Comparison of ENCODE assay signal across 22 cellular contexts in the genomic region with DNA sequence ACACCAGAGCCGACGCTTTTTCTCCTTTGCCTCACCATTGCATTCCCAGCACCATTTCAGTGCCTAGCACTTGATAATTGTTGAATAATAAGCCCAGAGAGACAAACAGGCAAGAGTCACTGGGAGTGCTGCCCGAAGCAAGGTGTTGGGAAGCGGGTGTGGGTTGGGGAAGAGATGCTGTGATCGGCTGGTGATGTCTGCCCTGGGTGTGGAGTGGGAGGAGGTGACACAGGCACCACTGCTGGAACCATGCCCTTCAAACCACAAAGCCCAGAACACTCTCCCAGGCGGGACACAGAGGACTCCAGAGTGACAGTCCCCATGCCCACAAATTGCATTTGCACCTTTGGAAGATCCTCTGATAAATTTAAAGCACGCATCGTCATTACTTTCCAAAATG.
"Had no signal": no experiment of that assay in that cellular context is flagged by ENCODE, and none has a peak within 500 bp of the region (broad histone marks: within the 10 kb centered on the region; RNA-seq: fewer than 3 reads in every experiment).

No MANE protein-coding gene starts in this region.

- DNase-seq: erythroblast; foreskin keratinocyte; hippocampal formation; kidney glomerular epithelial cell; mammary epithelial cell; mucosa of descending colon; natural killer cell; retina; right lobe of liver; spleen; stimulated activated CD4-positive, alpha-beta T cell treated with anti-CD3 and anti-CD28 coated beads, Interleukin-15, amount 100 ng/mL, for 24 hours; stimulated activated CD4-positive, alpha-beta T cell treated with anti-CD3 and anti-CD28 coated beads, Interleukin-1b, Interleukin-23, amount 100 ng/mL, for 48 hours; stimulated activated CD4-positive, alpha-beta T cell treated with anti-CD3 and anti-CD28 coated beads, Interleukin-4, amount 100 ng/mL, for 24 hours; tibial artery; upper lobe of left lung; uterus had no signal

- FAIRE-seq: endothelial cell of umbilical vein had no signal

- H3K27ac ChIP-seq: foreskin keratinocyte, heart left ventricle, psoas muscle, right lobe of liver, spleen, tibial artery, upper lobe of left lung, uterus had no signal

- H3K27me3 ChIP-seq: foreskin keratinocyte, heart left ventricle, right lobe of liver, spleen, tibial artery, upper lobe of left lung, uterus had no signal

- ATAC-seq: foreskin keratinocyte; heart left ventricle; left lobe of liver; mucosa of descending colon; natural killer cell; psoas muscle; right lobe of liver; stimulated activated memory B cell treated with anti-CD40 and anti-IgM and Interleukin-4, amounts not matched to agents 10 μg/mL and 1 μg/mL and 100 μg/mL, for 72 hours had no signal

- H3K27ac Mint-ChIP-seq: natural killer cell; stimulated activated memory B cell treated with anti-CD40 and anti-IgM and Interleukin-4, amounts not matched to agents 10 μg/mL and 1 μg/mL and 100 μg/mL, for 72 hours; stimulated activated naive CD8-positive, alpha-beta T cell treated with anti-CD3 and anti-CD28 coated beads, Interleukin-15, Interleukin-2, amounts not matched to agents 100 ng/mL and 50 ng/mL, for 24 hours had no signal

- H3K4me1 Mint-ChIP-seq: natural killer cell; stimulated activated memory B cell treated with anti-CD40 and anti-IgM and Interleukin-4, amounts not matched to agents 10 μg/mL and 1 μg/mL and 100 μg/mL, for 72 hours had no signal

- H3K36me3 ChIP-seq: heart left ventricle, right lobe of liver, spleen, tibial artery, upper lobe of left lung, uterus had no signal

- H3K4me3 Mint-ChIP-seq: natural killer cell; stimulated activated memory B cell treated with anti-CD40 and anti-IgM and Interleukin-4, amounts not matched to agents 10 μg/mL and 1 μg/mL and 100 μg/mL, for 72 hours; stimulated activated naive CD8-positive, alpha-beta T cell treated with anti-CD3 and anti-CD28 coated beads, Interleukin-15, Interleukin-2, amounts not matched to agents 100 ng/mL and 50 ng/mL, for 24 hours had no signal

- H3K4me1 ChIP-seq: foreskin keratinocyte, psoas muscle, right lobe of liver, spleen, tibial artery, upper lobe of left lung, uterus had no signal

- H3K9me3 ChIP-seq: heart left ventricle, mucosa of descending colon, psoas muscle, right lobe of liver, tibial artery, upper lobe of left lung, uterus had no signal

- H3K36me3 Mint-ChIP-seq: natural killer cell; stimulated activated memory B cell treated with anti-CD40 and anti-IgM and Interleukin-4, amounts not matched to agents 10 μg/mL and 1 μg/mL and 100 μg/mL, for 72 hours had no signal

- H3K27me3 Mint-ChIP-seq: stimulated activated memory B cell treated with anti-CD40 and anti-IgM and Interleukin-4, amounts not matched to agents 10 μg/mL and 1 μg/mL and 100 μg/mL, for 72 hours; stimulated activated naive CD8-positive, alpha-beta T cell treated with anti-CD3 and anti-CD28 coated beads, Interleukin-15, Interleukin-2, amounts not matched to agents 100 ng/mL and 50 ng/mL, for 24 hours had no signal

- H3K4me3 ChIP-seq: heart left ventricle, mucosa of descending colon, psoas muscle, right lobe of liver, spleen, tibial artery, upper lobe of left lung, uterus had no signal

- H3K9me3 Mint-ChIP-seq: natural killer cell had no signal
